Comparison of ENCODE assay signal across 25 cellular contexts in the genomic region with DNA sequence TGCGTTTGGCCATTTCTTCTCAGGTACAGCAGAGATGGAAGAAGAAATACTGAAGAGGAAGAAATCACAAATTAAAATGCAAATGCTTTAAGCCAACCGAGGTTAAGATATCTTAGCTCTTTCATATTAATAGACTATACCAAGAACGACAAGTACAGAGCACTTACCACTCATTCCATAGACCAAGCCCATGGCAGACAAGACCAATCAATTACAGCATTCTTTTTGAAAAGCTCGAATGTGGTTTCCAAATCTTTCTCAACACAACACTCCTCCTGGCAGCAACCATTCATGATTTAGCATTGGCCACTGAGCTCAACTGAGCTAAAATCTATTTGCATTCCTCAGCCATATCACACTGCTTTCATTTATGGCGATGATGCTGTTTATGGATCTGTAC. TPM values are rescaled to one million over a fixed set of nuclear protein-coding genes. Genes with fewer than 3 reads are reported as not detected.
DNase-seq lines count a peak whose midpoint lies in the region; ATAC-seq, FAIRE-seq and TF ChIP-seq lines count a peak whose summit lies in the region.
"Had no signal": no experiment of that assay in that cellular context is flagged by ENCODE, and none has a peak within 500 bp of the region (broad histone marks: within the 10 kb centered on the region; RNA-seq: fewer than 3 reads in every experiment).

No MANE protein-coding gene starts in this region.

- H3K9me2 ChIP-seq in hepatocyte (replicated peaks; ENCODE audit: insufficient read depth), result no peaks in the 10 kb centered on the region

- no peak overlapping the region for H3K4me2 ChIP-seq in K562 (ENCODE audit: insufficient read depth, low read length)
- no peak overlapping the region for H3K4me2 ChIP-seq in hepatocyte
- H3K4me2 ChIP-seq: BLaER1 had no signal

- no peak for ATAC-seq in K562
- ATAC-seq: CD8-positive, alpha-beta T cell; GM12878 had no signal

- in situ Hi-C loops in K562 (cut with MboI), result loop anchor here (25.0 kb wide), 1 partner anchor 661 kb away; no protein-coding TSS in a partner anchor

- no peaks in the 10 kb centered on the region for H3K9me1 ChIP-seq in K562 (ENCODE audit: control insufficient read depth, insufficient read depth, low read length)

- H3K36me3 Mint-ChIP-seq in activated CD4-positive, alpha-beta T cell treated with anti-CD3 and anti-CD28 coated beads, Interleukin-2, amount 10 ng/mL, durations not matched to agents 24 days and 14 days (ENCODE audit: low read depth), result no peaks in the 10 kb centered on the region
- H3K36me3 Mint-ChIP-seq: CD4-positive, CD25-positive, alpha-beta regulatory T cell; CD8-positive, alpha-beta T cell had no signal

- no peak for FAIRE-seq in K562 (lab: Jason Lieb, UNC)
- FAIRE-seq in urothelium cell line (lab: Jason Lieb, UNC), result peak; percentile 66
- FAIRE-seq: A204.1, GM12878, GM19239, H54 had no signal

- H3K4me1 Mint-ChIP-seq in activated CD4-positive, alpha-beta T cell treated with anti-CD3 and anti-CD28 coated beads, Interleukin-2, amount 10 ng/mL, durations not matched to agents 24 days and 14 days, result no peaks in the 10 kb centered on the region
- H3K4me1 Mint-ChIP-seq: B cell; CD4-positive, CD25-positive, alpha-beta regulatory T cell had no signal

- no peak for TF ChIP-seq EP300 in K562 (IDR thresholded peaks at IDR 0.05; ENCODE audit: low read length)

- H3K27me3 Mint-ChIP-seq in activated CD4-positive, alpha-beta T cell treated with anti-CD3 and anti-CD28 coated beads, Interleukin-2, amount 10 ng/mL, durations not matched to agents 24 days and 14 days, result peaks cover 49% of the 10 kb centered on the region

- TF ChIP-seq POLR2A in K562 (conservative IDR thresholded peaks at IDR 0.05), result no peak

- DNase-seq in activated CD4-positive, alpha-beta T cell treated with anti-CD3 and anti-CD28 coated beads, Interleukin-2, amount 10 ng/mL, durations not matched to agents 24 days and 14 days, result no peak
- DNase-seq in activated CD4-positive, alpha-beta T cell treated with anti-CD3 and anti-CD28 coated beads for 48 hours, result no peak
- DNase-seq in K562 (ENCODE audit: extremely low read depth in 1 of 4, low spot score in 3 of 4), result no peak
- DNase-seq in hepatocyte (ENCODE audit: low spot score), result no peak
- no peak for DNase-seq in urothelium cell line (ENCODE audit: low spot score)
- no peak for DNase-seq in hippocampal formation (lab: John Stamatoyannopoulos, UW)
- DNase-seq in NCI-H1930 (lab: John Stamatoyannopoulos, UW), result no peak
- DNase-seq in GM19240 (ENCODE audit: insufficient read length, low spot score), result no peak
- DNase-seq: Caco-2; CD4-positive, CD25-positive, alpha-beta regulatory T cell; CD8-positive, alpha-beta T cell; DMS153; DND-41; EL; GDM1; GOT3 had no signal

- H2AFZ ChIP-seq in K562 (ENCODE audit: low read depth, low read length), result peak overlapping the region; percentile 1; the same call in 1 of the 2 replicates
- no peak overlapping the region for H2AFZ ChIP-seq in hepatocyte

- intact Hi-C loops in activated CD4-positive, alpha-beta T cell treated with anti-CD3 and anti-CD28 coated beads, Interleukin-2, amount 10 ng/mL, durations not matched to agents 24 days and 14 days (cut with micrococcal nuclease), result no loop called here
- intact Hi-C loops in K562 (cut with micrococcal nuclease), result no loop called here

- no peaks in the 10 kb centered on the region for H3K79me2 ChIP-seq in K562 (ENCODE audit: control insufficient read depth, insufficient read depth, low read length)
- H3K79me2 ChIP-seq in hepatocyte, result no peaks in the 10 kb centered on the region

- WGBS in K562 (ENCODE audit: insufficient coverage, low coverage, missing lambda C conversion rate), result 12% methylated on average over 5 of the region's 5 CpGs
- WGBS in hepatocyte (ENCODE audit: low lambda C conversion rate, missing lambda C conversion rate), result 84% methylated on average over 5 of the region's 5 CpGs

- H3K4me3 ChIP-seq in K562, result no peak overlapping the region
- no peak overlapping the region for H3K4me3 ChIP-seq in hepatocyte
- H3K4me3 ChIP-seq: BLaER1, GM12878, HAP-1 had no signal

- H4K20me1 ChIP-seq in K562 (replicated peaks; ENCODE audit: control insufficient read depth, insufficient read depth, low read length), result no peaks in the 10 kb centered on the region
- H4K20me1 ChIP-seq in hepatocyte (ENCODE audit: insufficient read depth, poor library complexity, severe bottlenecking), result no peaks in the 10 kb centered on the region
- H4K20me1 ChIP-seq: BLaER1 had no signal

- H3K27me3 ChIP-seq in K562 (ENCODE audit: control insufficient read depth in 2 of 2, insufficient read depth in 2 of 2, low read length in 2 of 2) (no peaks in the 10 kb centered on the region), hepatocyte (no peaks in the 10 kb centered on the region)
- H3K27me3 ChIP-seq: BLaER1 had no signal

- no peak for TF ChIP-seq RAD21 in K562 (CRISPR knock-in tag; conservative IDR thresholded peaks at IDR 0.05 in 1 of 2, IDR thresholded peaks at IDR 0.05 in 1 of 2)

- TF ChIP-seq CTCF in K562 (IDR thresholded peaks at IDR 0.05 in 2 of 3, conservative IDR thresholded peaks at IDR 0.05 in 1 of 3; ENCODE audit: insufficient read depth in 2 of 3, low read depth in 1 of 3, low read length in 3 of 3) (no peak), hepatocyte (IDR thresholded peaks at IDR 0.05; ENCODE audit: poor library complexity) (no peak)

- H3K4me3 Mint-ChIP-seq in activated CD4-positive, alpha-beta T cell treated with anti-CD3 and anti-CD28 coated beads, Interleukin-2, amount 10 ng/mL, durations not matched to agents 24 days and 14 days, result no peak overlapping the region
- H3K4me3 Mint-ChIP-seq: B cell; CD4-positive, CD25-positive, alpha-beta regulatory T cell; CD8-positive, alpha-beta T cell had no signal

- no peaks in the 10 kb centered on the region for H3K9me3 ChIP-seq in K562 (replicated peaks; ENCODE audit: control insufficient read depth, insufficient read depth, low read depth, low read length)
- H3K9me3 ChIP-seq in hepatocyte (ENCODE audit: low read depth), result no peaks in the 10 kb centered on the region
- H3K9me3 ChIP-seq: BLaER1, Caco-2, HAP-1 had no signal

- POLR2A ChIA-PET in K562 (lab: Yijun Ruan, JAX), result interaction anchor here (1.1 kb wide), 1 partner anchor 27 kb away, joined by 4 read pairs; no protein-coding TSS in a partner anchor

- H3K9me3 Mint-ChIP-seq in activated CD4-positive, alpha-beta T cell treated with anti-CD3 and anti-CD28 coated beads, Interleukin-2, amount 10 ng/mL, durations not matched to agents 24 days and 14 days, result no peaks in the 10 kb centered on the region
- H3K9me3 Mint-ChIP-seq: CD4-positive, CD25-positive, alpha-beta regulatory T cell; CD8-positive, alpha-beta T cell had no signal

- H3K4me1 ChIP-seq in K562 (replicated peaks in 1 of 2; ENCODE audit: control insufficient read depth in 2 of 2, insufficient read depth in 2 of 2, low read length in 2 of 2) (no peaks in the 10 kb centered on the region; a peak in 1 of 5 replicates), hepatocyte (ENCODE audit: insufficient read depth) (peaks cover 29% of the 10 kb centered on the region)
- H3K4me1 ChIP-seq: BLaER1 had no signal

- CTCF ChIA-PET in K562 (lab: Yijun Ruan, JAX; ENCODE audit: low intra/inter-chr PET ratio), result no interaction called here

- no TSS peak for BruUV-seq in K562 (replicated peaks; lab: Mats Ljungman, UMichigan)

- no peak overlapping the region for H3K27ac ChIP-seq in K562 (ENCODE audit: extremely low read depth, low read depth, low read length)
- peak overlapping the region; percentile 79 for H3K27ac ChIP-seq in hepatocyte
- H3K27ac ChIP-seq: 22Rv1, BLaER1, C4-2B had no signal

- H3K36me3 ChIP-seq in K562 (ENCODE audit: control insufficient read depth, insufficient read depth, low read length), result no peaks in the 10 kb centered on the region
- H3K36me3 ChIP-seq in hepatocyte (replicated peaks; ENCODE audit: insufficient read depth, low read depth), result no peaks in the 10 kb centered on the region
- H3K36me3 ChIP-seq: BLaER1, HAP-1 had no signal

- H3K9ac ChIP-seq in K562 (ENCODE audit: insufficient read depth in 1 of 2, low read depth in 2 of 2, low read length in 2 of 2), result no peak overlapping the region
- H3K9ac ChIP-seq: BLaER1 had no signal

- peak overlapping the region; percentile 14 for H3K27ac Mint-ChIP-seq in activated CD4-positive, alpha-beta T cell treated with anti-CD3 and anti-CD28 coated beads, Interleukin-2, amount 10 ng/mL, durations not matched to agents 24 days and 14 days
- H3K27ac Mint-ChIP-seq: B cell; CD4-positive, CD25-positive, alpha-beta regulatory T cell; CD8-positive, alpha-beta T cell had no signal

TF ChIP-seq in K562, 482 proteins besides CTCF, POLR2A, EP300 and RAD21 (continues in another document):
- TF ChIP-seq ZNF23 (CRISPR knock-in tag; IDR thresholded peaks at IDR 0.05) (peak; percentile 85), ZBTB17 (CRISPR knock-in tag; IDR thresholded peaks at IDR 0.05) (peak; percentile 81)

RNA-seq across cellular contexts. Expression of a gene that starts 2.7 kb away (rescaled TPM):
- 4.6 and 5.2 TPM in 2 replicates for total RNA-seq in activated CD4-positive, alpha-beta T cell treated with anti-CD3 and anti-CD28 coated beads, Interleukin-2, amount 10 ng/mL, durations not matched to agents 24 days and 14 days
- 1.2 and 1.3 TPM in 2 replicates for total RNA-seq in K562 (2011; cell fraction: chromatin; rRNA removed; ENCODE audit: low replicate concordance)
- 0.17 and 1.3 TPM in 2 replicates for total RNA-seq in K562 (2011; cell fraction: nucleolus; rRNA removed)
- 0.66 and 1.8 TPM in 2 replicates for total RNA-seq in K562 (2011; cell fraction: nucleoplasm; rRNA removed)
- total RNA-seq in K562 (2014; rRNA removed) (2.5 and 6.5 TPM in 2 replicates), K562 (2014; rRNA removed; fragmentation: Illumina TruSeq; extraction: Trizol) (5.5 and 6.5 TPM in 2 replicates), K562 (2015; rRNA removed; fragmentation: Illumina TruSeq; extraction: Trizol) (2.7 and 3.5 TPM in 2 replicates), K562 (2021) (7.6 and 11.8 TPM in 2 replicates), hepatocyte (7.9 and 9.7 TPM in 2 replicates)
- polyA plus RNA-seq in K562 (2011; rRNA removed) (8.6 and 8.7 TPM in 2 replicates), K562 (2014; fragmentation: Illumina TruSeq; extraction: Trizol) (7.7 and 8.3 TPM in 2 replicates), K562 (2014; fragmentation: Nextera tagmentation; extraction: Ambion mirVana) (10 to 100 TPM in 1 of 2 experiments, 1 to 10 TPM in 1; 8.5 to 12.0 TPM), K562 (2014; rRNA removed) (8.4 and 11.0 TPM in 2 replicates), hepatocyte (3.5 and 3.8 TPM in 2 replicates)
- 0.54 and 4.2 TPM in 2 replicates for polyA plus RNA-seq in K562 (2011; cell fraction: cytosol; rRNA removed)
- polyA plus RNA-seq in K562 (2011; cell fraction: nucleus; rRNA removed), result 13.6 and 15.9 TPM in 2 replicates
- 4.9 and 5.0 TPM in 2 replicates for polyA plus RNA-seq in K562 (2012)
- 9.9 and 11.4 TPM in 2 replicates for polyA minus RNA-seq in K562 (2011; rRNA and poly(A)+ RNA removed)
- polyA minus RNA-seq in K562 (2011; cell fraction: cytosol; rRNA and poly(A)+ RNA removed), result 0.64 and 4.3 TPM in 2 replicates
- polyA minus RNA-seq in K562 (2011; cell fraction: nucleus; rRNA and poly(A)+ RNA removed), result 1.2 and 1.8 TPM in 2 replicates
